ENCODE assay signal across 23 cellular contexts in genomic region chr1:180549770-180550169, GRCh38. TPM values are rescaled to one million over a fixed set of nuclear protein-coding genes. Genes with fewer than 3 reads are reported as not detected.
"Had no signal": no experiment of that assay in that cellular context is flagged by ENCODE, and none has a peak within 500 bp of the region (broad histone marks: within the 10 kb centered on the region; RNA-seq: fewer than 3 reads in every experiment).

No MANE protein-coding gene starts in this region.

RNA-seq across cellular contexts. Expression of gene OVAAL, which starts 9.0 kb away (rescaled TPM):
- total RNA-seq: activated CD4-positive, alpha-beta memory T cell treated with anti-CD3 and anti-CD28 coated beads for 36 hours; activated CD4-positive, alpha-beta T cell treated with anti-CD3 and anti-CD28 coated beads for 36 hours; activated CD4-positive, alpha-beta T cell treated with anti-CD3 and anti-CD28 coated beads, Interleukin-2, amount 10 ng/mL, durations not matched to agents 24 days and 14 days; activated CD8-positive, alpha-beta memory T cell treated with anti-CD3 and anti-CD28 coated beads for 36 hours; activated CD8-positive, alpha-beta memory T cell treated with anti-CD3 and anti-CD28 coated beads, Interleukin-2, amount 10 ng/mL, durations not matched to agents 7 days and 5 days; activated CD8-positive, alpha-beta T cell treated with anti-CD3 and anti-CD28 coated beads, Interleukin-2, amount 10 ng/mL, durations not matched to agents 7 days and 5 days; activated naive CD4-positive, alpha-beta T cell treated with anti-CD3 and anti-CD28 coated beads for 36 hours; activated naive CD8-positive, alpha-beta T cell treated with anti-CD3 and anti-CD28 coated beads for 36 hours; activated T-helper 1 cell treated with anti-CD3 and anti-CD28 coated beads, Interleukin-12 subunit alpha, Interleukin-12 subunit beta, Interleukin-2, Interleukin-4 antibody, amounts not matched to agents 30 ng/mL and 10 ng/mL and 1 ng/mL, durations not matched to agents 14 hours and 24 hours and 36 hours; activated T-helper 2 cell treated with anti-CD3 and anti-CD28 coated beads, Interferon-gamma antibody, Interleukin-2, Interleukin-4, amounts not matched to agents 10 μg/mL and 5 μg/mL and 100 μg/mL, durations not matched to agents 14 hours and 24 hours and 36 hours; aorta; body of pancreas; breast epithelium; colonic mucosa; dermis microvascular lymphatic vessel endothelial cell; endothelial cell of umbilical vein; esophagus squamous epithelium; fibroblast of lung; fibroblast of villous mesenchyme; gastroesophageal sphincter; glomerular endothelial cell had no signal
- polyA plus RNA-seq: adrenal gland, aorta, esophagus, fibroblast of lung had no signal
